In the genomic region with DNA sequence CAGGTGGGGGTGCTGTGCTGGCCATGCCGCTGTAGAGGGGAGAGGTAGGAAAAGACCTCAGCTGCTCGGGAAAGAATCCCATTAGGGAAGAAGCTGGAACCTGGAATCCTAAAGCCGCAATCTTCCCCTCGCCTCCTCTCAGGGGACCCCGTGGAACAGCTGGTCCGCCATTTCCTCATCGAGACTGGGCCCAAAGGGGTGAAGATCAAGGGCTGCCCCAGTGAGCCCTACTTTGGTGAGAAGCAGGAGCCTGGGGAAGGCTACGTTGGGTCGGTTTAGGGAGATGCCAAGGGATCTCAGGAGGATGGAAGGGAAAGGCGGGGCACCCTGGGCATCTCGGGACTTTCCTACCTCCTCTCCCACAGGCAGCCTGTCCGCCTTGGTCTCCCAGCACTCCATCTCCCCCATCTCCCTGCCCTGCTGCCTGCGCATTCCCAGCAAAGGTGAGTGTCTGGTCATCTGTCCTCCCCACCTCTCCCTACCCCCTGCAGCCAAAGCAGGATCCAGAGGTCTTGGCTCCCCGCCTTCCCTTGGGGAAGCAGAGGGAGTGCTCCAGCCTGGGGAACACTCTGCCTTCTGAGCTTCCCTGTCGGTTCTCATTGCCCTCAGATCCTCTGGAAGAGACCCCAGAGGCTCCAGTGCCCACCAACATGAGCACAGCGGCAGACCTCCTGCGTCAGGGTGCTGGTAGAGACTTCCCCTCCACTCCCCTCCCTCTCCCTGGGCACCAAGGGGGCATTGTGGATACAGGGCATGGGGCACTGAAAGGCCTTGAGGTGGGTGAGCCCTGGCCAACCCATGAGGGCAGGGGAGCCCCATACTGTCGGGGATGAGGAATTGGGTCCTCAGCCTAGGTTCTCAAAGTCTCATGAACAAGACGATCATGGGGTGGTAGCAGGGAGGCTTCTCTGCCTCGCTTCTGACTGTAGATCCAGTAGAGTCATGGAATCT, we compare ENCODE assay signal across 11 cellular contexts. TPM values are rescaled to one million over a fixed set of nuclear protein-coding genes. Genes with fewer than 3 reads are reported as not detected.
DNase-seq lines count a peak whose midpoint lies in the region; ATAC-seq and TF ChIP-seq lines count a peak whose summit lies in the region.
"Had no signal": no experiment of that assay in that cellular context is flagged by ENCODE, and none has a peak within 500 bp of the region (broad histone marks: within the 10 kb centered on the region; RNA-seq: fewer than 3 reads in every experiment).

No MANE protein-coding gene starts in this region.

- TF ChIP-seq CTCF in C4-2B (conservative IDR thresholded peaks at IDR 0.05): peak; percentile 32
- peak; percentile 15 for TF ChIP-seq CTCF in RWPE2 (IDR thresholded peaks at IDR 0.05; ENCODE audit: poor library complexity, severe bottlenecking)
- no peak for TF ChIP-seq CTCF in right atrium auricular region (IDR thresholded peaks at IDR 0.05)
- no peak for TF ChIP-seq CTCF in psoas muscle (IDR thresholded peaks at IDR 0.05)

- peaks cover 14% of the 10 kb centered on the region for H3K36me3 Mint-ChIP-seq in activated CD4-positive, alpha-beta T cell treated with anti-CD3 and anti-CD28 coated beads, Interleukin-2, amount 10 ng/mL, durations not matched to agents 7 days and 5 days (ENCODE audit: low read depth)

- H3K36me3 ChIP-seq in RWPE2 (ENCODE audit: low read depth): peaks cover 29% of the 10 kb centered on the region
- H3K36me3 ChIP-seq in right atrium auricular region: peaks cover 90% of the 10 kb centered on the region
- H3K36me3 ChIP-seq in psoas muscle (ENCODE audit: insufficient read depth in 1 of 2, low read depth in 1 of 2): peaks cover 0 to 76% of the 10 kb centered on the region in 2 donors

- H3K27ac Mint-ChIP-seq in stimulated activated naive CD8-positive, alpha-beta T cell treated with anti-CD3 and anti-CD28 coated beads, Interleukin-15, amount 100 ng/mL, for 72 hours: no peak overlapping the region
- H3K27ac Mint-ChIP-seq in activated CD4-positive, alpha-beta T cell treated with anti-CD3 and anti-CD28 coated beads, Interleukin-2, amount 10 ng/mL, durations not matched to agents 7 days and 5 days: no peak overlapping the region

- H3K4me3 ChIP-seq in RWPE2 (ENCODE audit: severe bottlenecking) (no peak overlapping the region), right atrium auricular region (no peak overlapping the region), psoas muscle (no peak overlapping the region)

- no peaks in the 10 kb centered on the region for H3K9me3 Mint-ChIP-seq in stimulated activated naive CD8-positive, alpha-beta T cell treated with anti-CD3 and anti-CD28 coated beads, Interleukin-15, amount 100 ng/mL, for 72 hours
- H3K9me3 Mint-ChIP-seq in activated CD4-positive, alpha-beta T cell treated with anti-CD3 and anti-CD28 coated beads, Interleukin-2, amount 10 ng/mL, durations not matched to agents 7 days and 5 days: no peaks in the 10 kb centered on the region
- H3K9me3 Mint-ChIP-seq: CD4-positive, CD25-positive, alpha-beta regulatory T cell; immature natural killer cell had no signal

- H3K4me1 ChIP-seq in RWPE2 (ENCODE audit: insufficient read depth, poor library complexity, severe bottlenecking) (peaks cover 8% of the 10 kb centered on the region), right atrium auricular region (peaks cover 0 to 89% of the 10 kb centered on the region in 2 donors), psoas muscle (peaks cover 26% of the 10 kb centered on the region)

- H3K4me3 Mint-ChIP-seq in stimulated activated naive CD8-positive, alpha-beta T cell treated with anti-CD3 and anti-CD28 coated beads, Interleukin-15, amount 100 ng/mL, for 72 hours: no peak overlapping the region
- no peak overlapping the region for H3K4me3 Mint-ChIP-seq in activated CD4-positive, alpha-beta T cell treated with anti-CD3 and anti-CD28 coated beads, Interleukin-2, amount 10 ng/mL, durations not matched to agents 7 days and 5 days
- H3K4me3 Mint-ChIP-seq: CD4-positive, CD25-positive, alpha-beta regulatory T cell; immature natural killer cell had no signal

- H3K27ac ChIP-seq in C4-2B: peak overlapping the region; percentile 36
- no peak overlapping the region for H3K27ac ChIP-seq in RWPE2 (ENCODE audit: poor library complexity, severe bottlenecking)
- peak overlapping the region; percentile 54 to 80 for H3K27ac ChIP-seq in right atrium auricular region
- H3K27ac ChIP-seq in psoas muscle: peak overlapping the region; percentile 55
- H3K27ac ChIP-seq: neutrophil had no signal

- no peaks in the 10 kb centered on the region for H3K27me3 Mint-ChIP-seq in stimulated activated naive CD8-positive, alpha-beta T cell treated with anti-CD3 and anti-CD28 coated beads, Interleukin-15, amount 100 ng/mL, for 72 hours
- H3K27me3 Mint-ChIP-seq in activated CD4-positive, alpha-beta T cell treated with anti-CD3 and anti-CD28 coated beads, Interleukin-2, amount 10 ng/mL, durations not matched to agents 7 days and 5 days: no peaks in the 10 kb centered on the region
- H3K27me3 Mint-ChIP-seq: CD4-positive, CD25-positive, alpha-beta regulatory T cell had no signal

- H3K27me3 ChIP-seq in RWPE2 (ENCODE audit: insufficient read depth, poor library complexity, severe bottlenecking): no peaks in the 10 kb centered on the region
- H3K27me3 ChIP-seq in right atrium auricular region: no peaks in the 10 kb centered on the region
- no peaks in the 10 kb centered on the region for H3K27me3 ChIP-seq in psoas muscle (ENCODE audit: insufficient read depth in 3 of 3, low read length in 2 of 3)
- H3K27me3 ChIP-seq: neutrophil had no signal

- H3K9me3 ChIP-seq in RWPE2 (ENCODE audit: severe bottlenecking) (no peaks in the 10 kb centered on the region), right atrium auricular region (no peaks in the 10 kb centered on the region), psoas muscle (no peaks in the 10 kb centered on the region)
- H3K9me3 ChIP-seq: neutrophil had no signal

- CTCF ChIA-PET in activated CD4-positive, alpha-beta T cell treated with anti-CD3 and anti-CD28 coated beads, Interleukin-2, amount 10 ng/mL, durations not matched to agents 7 days and 5 days (lab: Charles Lee): interaction anchor here (1.3 to 6.5 kb wide), 2 partner anchors 9 to 37 kb away, joined by 3 to 99 read pairs; partner anchors contain the start of genes IGFBP6 and SOAT2

- POLR2A ChIA-PET in activated CD4-positive, alpha-beta T cell treated with anti-CD3 and anti-CD28 coated beads, Interleukin-2, amount 10 ng/mL, durations not matched to agents 7 days and 5 days (lab: Charles Lee): interaction anchor here (0.6 kb wide), 1 partner anchor 457 kb away, joined by 3 read pairs; no protein-coding TSS in a partner anchor

- H3K4me1 Mint-ChIP-seq in stimulated activated naive CD8-positive, alpha-beta T cell treated with anti-CD3 and anti-CD28 coated beads, Interleukin-15, amount 100 ng/mL, for 72 hours: peaks cover 20% of the 10 kb centered on the region
- peaks cover 5% of the 10 kb centered on the region for H3K4me1 Mint-ChIP-seq in activated CD4-positive, alpha-beta T cell treated with anti-CD3 and anti-CD28 coated beads, Interleukin-2, amount 10 ng/mL, durations not matched to agents 7 days and 5 days

- ATAC-seq in RWPE2 (ENCODE audit: low read depth): no peak
- no peak for ATAC-seq in psoas muscle
- ATAC-seq in stimulated activated naive CD8-positive, alpha-beta T cell treated with anti-CD3 and anti-CD28 coated beads, Interleukin-15, amount 100 ng/mL, for 72 hours: no peak

- intact Hi-C loops in psoas muscle (cut with DNase I): no loop called here

- WGBS in psoas muscle, 3 donors: 71 to 77% (median 76%) methylated on average over 18 to 20 of the region's 20 CpGs

- DNase-seq in RWPE2 (ENCODE audit: low spot score) (no peak), right atrium auricular region (ENCODE audit: low spot score) (no peak), psoas muscle (peak; percentile 16 to 58), DMS153 treated with DMSO at 0.1 percent for 48 hours (lab: John Stamatoyannopoulos, UW; ENCODE audit: unreplicated experiment) (no peak)
- DNase-seq in stimulated activated naive CD8-positive, alpha-beta T cell treated with anti-CD3 and anti-CD28 coated beads, Interleukin-15, amount 100 ng/mL, for 72 hours: no peak
- DNase-seq in activated CD8-positive, alpha-beta memory T cell treated with anti-CD3 and anti-CD28 coated beads for 24 hours: no peak
- DNase-seq in activated CD4-positive, alpha-beta T cell treated with anti-CD3 and anti-CD28 coated beads, Interleukin-2, amount 10 ng/mL, durations not matched to agents 7 days and 5 days: no peak
- DNase-seq: CD4-positive, CD25-positive, alpha-beta regulatory T cell; immature natural killer cell had no signal

RNA-seq across cellular contexts. Expression of gene TNS2, which starts 12.4 kb away (rescaled TPM):
- total RNA-seq in right atrium auricular region (100 to 1,000 TPM in 1 of 2 donors, 10 to 100 TPM in 1; 76.2 to 153 TPM), psoas muscle (100 to 1,000 TPM in 1 of 4 donors, 10 to 100 TPM in 3; 39.4 to 132 (median 70.7) TPM)
- polyA plus RNA-seq in psoas muscle: 10 to 100 TPM; 37.7 to 48.9 (median 47.1) TPM
- total RNA-seq in activated CD4-positive, alpha-beta T cell treated with anti-CD3 and anti-CD28 coated beads, Interleukin-2, amount 10 ng/mL, durations not matched to agents 7 days and 5 days: 1 to 10 TPM in 1 of 2 experiments, under 1 TPM in 1; 0.92 to 1.8 TPM
- polyA plus RNA-seq: immature natural killer cell had no signal

RNA-seq across cellular contexts. Expression of gene SPRYD3, which starts 16.9 kb away (rescaled TPM):
- total RNA-seq in right atrium auricular region (10 to 100 TPM; 33.5 to 64.5 TPM), psoas muscle (10 to 100 TPM; 19.7 to 22.6 (median 21.7) TPM)
- 10 to 100 TPM; 16.5 to 49.1 (median 34.2) TPM for polyA plus RNA-seq in psoas muscle
- total RNA-seq in activated CD4-positive, alpha-beta T cell treated with anti-CD3 and anti-CD28 coated beads, Interleukin-2, amount 10 ng/mL, durations not matched to agents 7 days and 5 days: 10 to 100 TPM; 19.0 to 20.2 TPM

RNA-seq across cellular contexts. Expression of gene IGFBP6, which starts 35.2 kb away (rescaled TPM):
- 100 to 1,000 TPM in 1 of 2 donors, 10 to 100 TPM in 1; 99.0 to 358 TPM for total RNA-seq in right atrium auricular region
- 10 to 100 TPM in 3 of 4 donors, 1 to 10 TPM in 1; 6.4 to 21.3 (median 18.1) TPM for total RNA-seq in psoas muscle
- polyA plus RNA-seq in psoas muscle: 10 to 100 TPM; 23.9 to 27.0 (median 25.5) TPM
- under 1 TPM in 1 of 2 experiments, not detected in 1; 0.37 TPM for total RNA-seq in activated CD4-positive, alpha-beta T cell treated with anti-CD3 and anti-CD28 coated beads, Interleukin-2, amount 10 ng/mL, durations not matched to agents 7 days and 5 days
- total RNA-seq: CD4-positive, CD25-positive, alpha-beta regulatory T cell had no signal

RNA-seq across cellular contexts. Expression of gene SOAT2, which starts 41.0 kb away (rescaled TPM):
- total RNA-seq in right atrium auricular region (not detected), psoas muscle (not detected)
- under 1 TPM; 0.05 to 0.07 (median 0.07) TPM for polyA plus RNA-seq in psoas muscle
- 1 to 10 TPM; 1.0 to 1.7 TPM for total RNA-seq in activated CD4-positive, alpha-beta T cell treated with anti-CD3 and anti-CD28 coated beads, Interleukin-2, amount 10 ng/mL, durations not matched to agents 7 days and 5 days
- polyA plus RNA-seq: CD4-positive, CD25-positive, alpha-beta regulatory T cell; immature natural killer cell had no signal

RNA-seq across cellular contexts. Expression of gene EIF4B, which starts 56.0 kb away (rescaled TPM):
- total RNA-seq in right atrium auricular region (100 to 1,000 TPM; 272 to 383 TPM), psoas muscle (100 to 1,000 TPM; 565 to 669 (median 617) TPM)
- polyA plus RNA-seq in psoas muscle: 100 to 1,000 TPM; 150 to 304 (median 207) TPM
- total RNA-seq in activated CD4-positive, alpha-beta T cell treated with anti-CD3 and anti-CD28 coated beads, Interleukin-2, amount 10 ng/mL, durations not matched to agents 7 days and 5 days: 100 to 1,000 TPM; 385 to 474 TPM

Comparison
In these comparisons a context has a peak if more than half of its experiments do, and no peak if none do; other contexts are left out.
1. CTCF ChIP-seq: peak in C4-2B (single experiment) and RWPE2 (single experiment); none in right atrium auricular region (0 of 2) and psoas muscle (single experiment).
2. DNase-seq: peak in psoas muscle (2 of 2); none in RWPE2 (single experiment), right atrium auricular region (single experiment), stimulated activated naive CD8-positive, alpha-beta T cell treated with anti-CD3 and anti-CD28 coated beads, Interleukin-15, amount 100 ng/mL, for 72 hours (0 of 2), DMS153 treated with DMSO at 0.1 percent for 48 hours (single experiment), activated CD8-positive, alpha-beta memory T cell treated with anti-CD3 and anti-CD28 coated beads for 24 hours (single experiment) and activated CD4-positive, alpha-beta T cell treated with anti-CD3 and anti-CD28 coated beads, Interleukin-2, amount 10 ng/mL, durations not matched to agents 7 days and 5 days (single experiment).
3. RNA of gene TNS2, which starts 12.4 kb away (total RNA-seq): 76.2 to 153 TPM in right atrium auricular region and 39.4 to 132 TPM in psoas muscle; 0.92 to 1.8 TPM in activated CD4-positive, alpha-beta T cell treated with anti-CD3 and anti-CD28 coated beads, Interleukin-2, amount 10 ng/mL, durations not matched to agents 7 days and 5 days; every median in the first group is over 10 times any median in the second.
4. RNA of gene IGFBP6, which starts 35.2 kb away (total RNA-seq): 99.0 to 358 TPM in right atrium auricular region and 6.4 to 21.3 TPM in psoas muscle; 0.37 TPM in activated CD4-positive, alpha-beta T cell treated with anti-CD3 and anti-CD28 coated beads, Interleukin-2, amount 10 ng/mL, durations not matched to agents 7 days and 5 days; every median in the first group is over 4 times any median in the second.